ENCODE assay signal across 10 cellular contexts in the genomic region with DNA sequence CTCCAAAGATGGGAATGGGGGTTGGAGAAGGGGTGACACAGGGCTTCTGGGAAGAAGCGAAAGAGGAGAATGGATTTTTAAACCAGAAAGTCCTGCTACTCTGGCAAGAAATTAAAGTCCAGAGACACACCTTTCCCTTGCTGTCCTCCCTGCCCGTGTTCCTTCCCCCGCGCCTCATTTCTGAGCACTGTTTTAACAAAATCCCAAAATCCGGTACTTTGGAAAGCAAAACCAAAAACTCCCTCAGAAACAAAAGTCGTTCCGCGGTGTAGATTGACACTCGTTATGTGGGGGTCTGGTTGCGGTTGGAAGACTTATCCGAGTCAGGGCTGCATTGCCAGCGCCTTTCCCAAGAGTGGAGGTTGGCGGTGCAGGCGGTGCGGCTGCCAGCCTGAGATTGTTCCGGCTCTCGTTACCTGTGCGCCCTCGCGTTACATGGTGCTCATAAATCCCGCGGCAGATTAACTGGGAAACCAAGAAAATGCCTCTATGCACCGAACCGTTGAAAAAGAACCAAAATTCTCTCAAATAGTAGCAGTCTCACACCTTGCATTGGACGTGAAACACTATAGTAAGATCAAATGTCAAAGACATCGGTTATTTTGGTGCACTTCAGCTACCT.
DNase-seq lines count a peak whose midpoint lies in the region; ATAC-seq, FAIRE-seq and TF ChIP-seq lines count a peak whose summit lies in the region.
"Had no signal": no experiment of that assay in that cellular context is flagged by ENCODE, and none has a peak within 500 bp of the region (broad histone marks: within the 10 kb centered on the region; RNA-seq: fewer than 3 reads in every experiment).

No MANE protein-coding gene starts in this region.

- no peak overlapping the region for H4K91ac ChIP-seq in H1 (replicated peaks; ENCODE audit: insufficient read length, low read length)

- H3K4me1 ChIP-seq in H1 (replicated peaks in 1 of 4; ENCODE audit: control insufficient read depth in 3 of 4, insufficient read depth in 4 of 4, low read length in 3 of 4) (peaks cover 21 to 50% (median 30%) of the 10 kb centered on the region in 4 experiments), lower lobe of right lung (peaks cover 10% of the 10 kb centered on the region), upper lobe of left lung (peaks cover 0 to 40% (median 24%) of the 10 kb centered on the region in 4 donors)

- no peak overlapping the region for H4K5ac ChIP-seq in H1 (ENCODE audit: insufficient read length, low read depth, low read length)

- H3K23ac ChIP-seq in H1 (ENCODE audit: insufficient read length) = no peak overlapping the region

- H3K14ac ChIP-seq in H1 (ENCODE audit: insufficient read length) = no peak overlapping the region

- CTCF ChIA-PET in H1 (lab: Charles Lee; ENCODE audit: partially characterized antibody) = interaction anchor here (0.8 to 9.3 kb wide), 11 partner anchors 10 to 604 kb away, joined by 3 to 130 read pairs (median 7); a partner anchor contains a TSS

- no peak overlapping the region for H2BK12ac ChIP-seq in H1 (ENCODE audit: low read depth, low read length)

- H3K9ac ChIP-seq in H1 (replicated peaks in 1 of 4; ENCODE audit: extremely low read depth in 1 of 4, low read depth in 3 of 4, low read length in 3 of 4) = no peak overlapping the region

- H3K36me3 ChIP-seq in H1 (ENCODE audit: control insufficient read depth in 2 of 4, insufficient read depth in 4 of 4, low read length in 3 of 4) = no peaks in the 10 kb centered on the region
- H3K36me3 ChIP-seq in lower lobe of right lung = no peaks in the 10 kb centered on the region
- no peaks in the 10 kb centered on the region for H3K36me3 ChIP-seq in upper lobe of left lung

- H2AFZ ChIP-seq in H1 (ENCODE audit: low read length) = no peak overlapping the region
- H2AFZ ChIP-seq: PC-9 had no signal

- WGBS in H1 (ENCODE audit: extremely low coverage in 1 of 2, insufficient coverage in 1 of 2, insufficient read length in 1 of 2, insufficient replicate concordance in 2 of 2, low coverage in 1 of 2, low lambda C conversion rate in 2 of 2, missing lambda C conversion rate in 1 of 2), 2 experiments = 5% methylated on average over 26 of the region's 26 CpGs; no CpG with 5 or more reads in 1 of the 2 experiments
- WGBS in upper lobe of left lung, 2 donors = 12% methylated on average over 26 of the region's 26 CpGs

- TF ChIP-seq POLR2A in H1 (IDR thresholded peaks at IDR 0.05; ENCODE audit: control extremely low read depth in 1 of 2, low read depth in 2 of 2, low read length in 2 of 2) = no peak
- no peak for TF ChIP-seq POLR2A in upper lobe of left lung (IDR thresholded peaks at IDR 0.05)

- H2BK120ac ChIP-seq in H1 (replicated peaks; ENCODE audit: low read depth, low read length) = no peak overlapping the region

- no peak for TF ChIP-seq EP300 in H1 (IDR thresholded peaks at IDR 0.05; ENCODE audit: borderline replicate concordance in 1 of 2, low read depth in 2 of 2, low read length in 2 of 2)
- TF ChIP-seq EP300 in upper lobe of left lung (IDR thresholded peaks at IDR 0.05) = no peak

- no peak overlapping the region for H2BK20ac ChIP-seq in H1 (ENCODE audit: low read length)

- peaks cover 67 to 98% (median 90%) of the 10 kb centered on the region in 4 experiments for H3K27me3 ChIP-seq in H1 (replicated peaks in 1 of 4; ENCODE audit: control insufficient read depth in 3 of 4, extremely low read depth in 1 of 4, insufficient read depth in 3 of 4, low read length in 3 of 4)
- peaks cover 96% of the 10 kb centered on the region for H3K27me3 ChIP-seq in lower lobe of right lung (ENCODE audit: low read depth)
- H3K27me3 ChIP-seq in upper lobe of left lung = peaks cover 2 to 61% (median 29%) of the 10 kb centered on the region in 4 donors

- TF ChIP-seq CTCF in H1 (IDR thresholded peaks at IDR 0.05; ENCODE audit: control extremely low read depth in 1 of 3, insufficient read depth in 1 of 3, low read depth in 1 of 3, low read length in 3 of 3) (no peak), lower lobe of right lung (IDR thresholded peaks at IDR 0.05) (no peak), upper lobe of left lung (IDR thresholded peaks at IDR 0.05) (no peak)

- FAIRE-seq in H1 (lab: Jason Lieb, UNC) = no peak
- FAIRE-seq: endometrium had no signal

- no peak overlapping the region for H2BK5ac ChIP-seq in H1 (ENCODE audit: low read depth, low read length)

- no peaks in the 10 kb centered on the region for H3K79me1 ChIP-seq in H1 (ENCODE audit: low read depth, low read length)

- H3K4ac ChIP-seq in H1 (replicated peaks; ENCODE audit: insufficient read length, low read depth, low read length) = no peak overlapping the region

- no peak overlapping the region for H3K56ac ChIP-seq in H1 (replicated peaks; ENCODE audit: insufficient read length, low read depth, low read length)

- no peak overlapping the region for H4K8ac ChIP-seq in H1 (ENCODE audit: extremely low read depth, insufficient read depth, low read length)

- H3K9me3 ChIP-seq in H1 (ENCODE audit: insufficient read depth in 2 of 2, low read depth in 1 of 2, low read length in 1 of 2) (no peaks in the 10 kb centered on the region), lower lobe of right lung (no peaks in the 10 kb centered on the region), upper lobe of left lung (no peaks in the 10 kb centered on the region)

- H3K4me3 ChIP-seq in H1 (ENCODE audit: extremely low read depth in 1 of 4, insufficient read depth in 2 of 4, low read depth in 3 of 4, low read length in 4 of 4) = peak overlapping the region in 1 of 4 experiments; percentile 37; a peak in 3 of 8 replicates
- H3K4me3 ChIP-seq in lower lobe of right lung = peak overlapping the region; percentile 20
- no peak overlapping the region for H3K4me3 ChIP-seq in upper lobe of left lung
- H3K4me3 ChIP-seq: PC-9 had no signal

- H3K27ac ChIP-seq in H1 (ENCODE audit: low read depth, low read length) = no peak overlapping the region
- no peak overlapping the region for H3K27ac ChIP-seq in lower lobe of right lung
- no peak overlapping the region for H3K27ac ChIP-seq in upper lobe of left lung
- H3K27ac ChIP-seq: PC-9 had no signal

- no peak for TF ChIP-seq RAD21 in H1 (IDR thresholded peaks at IDR 0.05 in 1 of 2, conservative IDR thresholded peaks at IDR 0.05 in 1 of 2; ENCODE audit: low read depth in 2 of 2, low read length in 2 of 2)

- POLR2A ChIA-PET in H1 (lab: Charles Lee; ENCODE audit: partially characterized antibody) = interaction anchor here (1.5 kb wide), 1 partner anchor 227 kb away, joined by 5 read pairs; no protein-coding TSS in a partner anchor

- no peak overlapping the region for H3K18ac ChIP-seq in H1 (ENCODE audit: extremely low read depth, low read length)

- peaks cover 17% of the 10 kb centered on the region for H3K23me2 ChIP-seq in H1 (ENCODE audit: low read depth, low read length)

- H3K79me2 ChIP-seq in H1 (ENCODE audit: control insufficient read depth in 1 of 2, insufficient read depth in 2 of 2, low read length in 2 of 2) = no peaks in the 10 kb centered on the region

- H2BK15ac ChIP-seq in H1 (ENCODE audit: low read length) = no peak overlapping the region

- peaks cover 0 to 6% of the 10 kb centered on the region in 2 experiments for H4K20me1 ChIP-seq in H1 (replicated peaks in 1 of 2; ENCODE audit: control insufficient read depth in 1 of 2, insufficient read depth in 2 of 2, low read length in 2 of 2)

- intact Hi-C loops in lower lobe of right lung (cut with DNase I) = loop anchor here (10.0 kb wide), 2 partner anchors 222 to 252 kb away; a partner anchor contains a TSS

- ATAC-seq in lower lobe of right lung (peak in 1 of 2 donors; percentile 39), upper lobe of left lung (ENCODE audit: low FRiP score in 2 of 2) (peak in 1 of 2 donors; percentile 13), GM21381 (IDR thresholded peaks at IDR 0.05; ENCODE audit: unreplicated experiment) (no peak)

- peak overlapping the region; percentile 46 to 55; a peak in 3 of 4 replicates for H3K4me2 ChIP-seq in H1 (ENCODE audit: insufficient read depth in 1 of 2, low read depth in 2 of 2, low read length in 2 of 2)
- H3K4me2 ChIP-seq: PC-9 had no signal

- DNase-seq in NCI-H2107 treated with DMSO at 0.1 percent for 48 hours (lab: John Stamatoyannopoulos, UW; ENCODE audit: unreplicated experiment) = peak; percentile 4
- no peak for DNase-seq in NCI-H2107 (lab: John Stamatoyannopoulos, UW)
- DNase-seq in H1 (ENCODE audit: low read depth in 1 of 2, low spot score in 2 of 2) = no peak
- no peak for DNase-seq in lower lobe of right lung
- peak; percentile 20 to 42 for DNase-seq in upper lobe of left lung
- no peak for DNase-seq in NOMO-1 treated with dmso at 0.1 percent for 144 hours (lab: John Stamatoyannopoulos, UW; ENCODE audit: unreplicated experiment)
- no peak for DNase-seq in 8988T

- H2AK5ac ChIP-seq in H1 (ENCODE audit: low read depth, low read length) = no peak overlapping the region

TF ChIP-seq in H1, 55 proteins besides CTCF, POLR2A, EP300 and RAD21:
- TF ChIP-seq CBX5 (IDR thresholded peaks at IDR 0.05; ENCODE audit: low read depth, low read length) (no peak), RNF2 (IDR thresholded peaks at IDR 0.05; ENCODE audit: borderline replicate concordance, low read depth, low read length, missing control alignments, poor library complexity, severe bottlenecking) (peak; percentile 96), EZH2 (IDR thresholded peaks at IDR 0.05; ENCODE audit: low read depth, low read length, severe bottlenecking) (peak; percentile 92), SUZ12 (IDR thresholded peaks at IDR 0.05; ENCODE audit: low read length) (peak; percentile 99), POU5F1 (IDR thresholded peaks at IDR 0.05; ENCODE audit: low read depth, low read length) (no peak)
TF ChIP-seq in H1: peak in this region for 3.

Comparison
In these comparisons a context has a peak if more than half of its experiments do, and no peak if none do; other contexts are left out.
1. DNase-seq: peak in NCI-H2107 treated with DMSO at 0.1 percent for 48 hours (single experiment) and upper lobe of left lung (2 of 2); none in NCI-H2107 (single experiment), H1 (0 of 2), lower lobe of right lung (single experiment), NOMO-1 treated with dmso at 0.1 percent for 144 hours (single experiment) and 8988T (single experiment).